Comparison of ENCODE assay signal across 8 cellular contexts in genomic region chr2:38581193-38582147, GRCh38. TPM values are rescaled to one million over a fixed set of nuclear protein-coding genes. Genes with fewer than 3 reads are reported as not detected.
DNase-seq lines count a peak whose midpoint lies in the region; ATAC-seq, FAIRE-seq and TF ChIP-seq lines count a peak whose summit lies in the region.

No MANE protein-coding gene starts in this region.

- peak; percentile 93 for ATAC-seq in CD8-positive, alpha-beta T cell
- peak; percentile 74 for ATAC-seq in GM21529 (IDR thresholded peaks at IDR 0.05; ENCODE audit: unreplicated experiment)

- H3K27ac ChIP-seq in CD8-positive, alpha-beta T cell (ENCODE audit: low read depth, low read length) = no peak overlapping the region
- H3K27ac ChIP-seq in endodermal cell (ENCODE audit: low read depth, low read length) (no peak overlapping the region), vagina (no peak overlapping the region)

- H3K4me3 Mint-ChIP-seq in CD8-positive, alpha-beta T cell = no peak overlapping the region
- no peak overlapping the region for H3K4me3 Mint-ChIP-seq in endodermal cell
- H3K4me3 Mint-ChIP-seq in mesothelial cell of epicardium = no peak overlapping the region

- H3K36me3 Mint-ChIP-seq in CD8-positive, alpha-beta T cell = peaks cover 41% of the 10 kb centered on the region
- peaks cover 64% of the 10 kb centered on the region for H3K36me3 Mint-ChIP-seq in endodermal cell (ENCODE audit: low read depth)
- peaks cover 27% of the 10 kb centered on the region for H3K36me3 Mint-ChIP-seq in mesothelial cell of epicardium

- no peak for TF ChIP-seq POLR2A in vagina (IDR thresholded peaks at IDR 0.05)

- DNase-seq in CD8-positive, alpha-beta T cell = peak in 4 of 7 experiments; percentile 33 to 64 (median 55)
- DNase-seq in NCI-H2029 treated with DMSO at 0.1 percent for 48 hours (lab: John Stamatoyannopoulos, UW) (peak; percentile 52), endodermal cell (peak; percentile 75), mesothelial cell of epicardium (ENCODE audit: low spot score in 2 of 2, unreplicated experiment in 2 of 2) (no peak), vagina (ENCODE audit: extremely low spot score in 2 of 2) (no peak), mesenteric fat pad (ENCODE audit: low spot score) (no peak)

- peaks cover 6% of the 10 kb centered on the region for H3K4me1 Mint-ChIP-seq in CD8-positive, alpha-beta T cell (ENCODE audit: low read depth)
- H3K4me1 Mint-ChIP-seq in endodermal cell (peaks cover 23% of the 10 kb centered on the region), mesothelial cell of epicardium (peaks cover 6% of the 10 kb centered on the region)

- no peak overlapping the region for H3K4me3 ChIP-seq in CD8-positive, alpha-beta T cell (ENCODE audit: low read depth, low read length)
- H3K4me3 ChIP-seq in endodermal cell (ENCODE audit: low read length) (no peak overlapping the region), vagina (no peak overlapping the region)

- no peaks in the 10 kb centered on the region for H3K4me1 ChIP-seq in CD8-positive, alpha-beta T cell (ENCODE audit: insufficient read depth, low read length)
- H3K4me1 ChIP-seq in endodermal cell (ENCODE audit: control insufficient read depth, insufficient read depth, low read length) (peaks cover 5% of the 10 kb centered on the region), vagina (peaks cover 9% of the 10 kb centered on the region)

- H3K9me3 Mint-ChIP-seq in CD8-positive, alpha-beta T cell = no peaks in the 10 kb centered on the region
- no peaks in the 10 kb centered on the region for H3K9me3 Mint-ChIP-seq in endodermal cell
- H3K9me3 Mint-ChIP-seq in mesothelial cell of epicardium = no peaks in the 10 kb centered on the region

- no peaks in the 10 kb centered on the region for H3K27me3 ChIP-seq in CD8-positive, alpha-beta T cell (ENCODE audit: insufficient read depth, low read length)
- no peaks in the 10 kb centered on the region for H3K27me3 ChIP-seq in endodermal cell (ENCODE audit: control insufficient read depth, insufficient read depth, low read length, poor library complexity, severe bottlenecking)
- no peaks in the 10 kb centered on the region for H3K27me3 ChIP-seq in vagina

- CTCF ChIA-PET in CD8-positive, alpha-beta T cell (lab: Charles Lee) = interaction anchor here (0.6 to 8.0 kb wide), 52 partner anchors 9 to 855 kb away, joined by 3 to 155 read pairs (median 5); partner anchors contain the start of genes DHX57, GALM, HNRNPLL and MORN2

- intact Hi-C loops in CD8-positive, alpha-beta T cell (cut with DNase I, micrococcal nuclease) = loop anchor here (1.0 to 5.0 kb wide), 9 partner anchors 22 to 255 kb away; partner anchors contain the start of gene GALM (in 1 of the 2)
- intact Hi-C loops in vagina (cut with DNase I) = loop anchor here (5.0 kb wide), 1 partner anchor 146 kb away; no protein-coding TSS in a partner anchor

- peak; percentile 68 for TF ChIP-seq CTCF in CD8-positive, alpha-beta T cell (IDR thresholded peaks at IDR 0.05)
- TF ChIP-seq CTCF in endodermal cell (conservative IDR thresholded peaks at IDR 0.05) = peak; percentile 83
- TF ChIP-seq CTCF in mesothelial cell of epicardium (IDR thresholded peaks at IDR 0.05; ENCODE audit: unreplicated experiment) = peak; percentile 78
- TF ChIP-seq CTCF in vagina (IDR thresholded peaks at IDR 0.05) = peak; percentile 42 to 73 (median 67)

- H3K9ac ChIP-seq in endodermal cell (ENCODE audit: extremely low read depth, low read length, poor library complexity, severe bottlenecking) = no peak overlapping the region

- no peaks in the 10 kb centered on the region for H3K9me3 ChIP-seq in CD8-positive, alpha-beta T cell (ENCODE audit: low read length)
- no peaks in the 10 kb centered on the region for H3K9me3 ChIP-seq in endodermal cell (ENCODE audit: control insufficient read depth, low read length)
- no peaks in the 10 kb centered on the region for H3K9me3 ChIP-seq in vagina

- H3K36me3 ChIP-seq in CD8-positive, alpha-beta T cell (ENCODE audit: insufficient read depth, low read length) = no peaks in the 10 kb centered on the region
- H3K36me3 ChIP-seq in endodermal cell (ENCODE audit: control insufficient read depth, insufficient read depth, low read length) = peaks cover 90% of the 10 kb centered on the region
- H3K36me3 ChIP-seq in vagina = peaks cover 3 to 11% of the 10 kb centered on the region in 2 donors

- H3K27ac Mint-ChIP-seq in CD8-positive, alpha-beta T cell = no peak overlapping the region
- H3K27ac Mint-ChIP-seq in endodermal cell (peak overlapping the region; percentile 75), mesothelial cell of epicardium (no peak overlapping the region)

- WGBS in endodermal cell (ENCODE audit: insufficient coverage in 1 of 2, insufficient read length in 1 of 2), 2 experiments = 82 to 90% methylated on average over 4 to 9 of the region's 9 CpGs

- POLR2A ChIA-PET in CD8-positive, alpha-beta T cell (lab: Charles Lee) = interaction anchor here (0.7 to 3.1 kb wide), 6 partner anchors 9 to 169 kb away, joined by 3 to 23 read pairs (median 4); partner anchors contain the start of gene SRSF7

- FAIRE-seq in TTC549 (lab: Jason Lieb, UNC) = peak; percentile 94

- no peaks in the 10 kb centered on the region for H3K27me3 Mint-ChIP-seq in CD8-positive, alpha-beta T cell (ENCODE audit: low read depth)
- no peaks in the 10 kb centered on the region for H3K27me3 Mint-ChIP-seq in endodermal cell (ENCODE audit: insufficient read depth)
- no peaks in the 10 kb centered on the region for H3K27me3 Mint-ChIP-seq in mesothelial cell of epicardium (ENCODE audit: low read depth)

RNA-seq across cellular contexts. Expression of gene HNRNPLL, which starts 21.3 kb away (rescaled TPM):
- 10 to 100 TPM; 35.0 to 37.6 TPM for total RNA-seq in CD8-positive, alpha-beta T cell
- total RNA-seq in endodermal cell (10 to 100 TPM; 70.9 to 74.1 TPM), mesothelial cell of epicardium (73.9 to 84.8 TPM (median 80.7 TPM) in 3 replicates), vagina (33.9 TPM), mesenteric fat pad (39.0 TPM)
- polyA plus RNA-seq in endodermal cell (2013, experiment 1 of 2) = 71.7 TPM
- 70.4 TPM for polyA plus RNA-seq in endodermal cell (2013, experiment 2 of 2)

Comparison
In these comparisons a context has a peak if more than half of its experiments do, and no peak if none do; other contexts are left out.
1. DNase-seq: peak in CD8-positive, alpha-beta T cell (4 of 7), NCI-H2029 treated with DMSO at 0.1 percent for 48 hours (single experiment) and endodermal cell (single experiment); none in mesothelial cell of epicardium (0 of 2), vagina (0 of 2) and mesenteric fat pad (single experiment).
2. Peak in every context shown above with its lines, with median percentiles within 50 percentile points of each other: CTCF ChIP-seq.